2 cellular contexts compared by ENCODE assay signal in the genomic region with DNA sequence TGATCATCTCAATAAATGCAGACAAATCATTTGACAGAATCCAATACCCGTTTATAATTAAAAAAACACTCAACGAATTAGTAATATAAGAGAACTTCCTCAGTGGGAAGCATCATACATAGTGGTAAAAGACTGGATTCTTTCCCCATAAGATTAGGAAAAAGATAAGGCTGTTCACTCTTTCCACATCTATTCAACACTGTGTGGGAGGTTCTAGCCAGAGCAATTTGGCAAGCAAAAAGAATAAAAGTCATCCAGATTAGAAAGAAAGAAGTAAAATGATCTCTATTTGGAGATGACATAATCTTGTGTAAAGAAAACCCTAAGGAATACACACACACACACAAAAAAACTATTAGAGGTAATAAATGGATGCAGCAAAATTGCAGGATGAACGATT.
TF ChIP-seq lines count a peak whose summit lies in the region.

No MANE protein-coding gene starts in this region.

TF ChIP-seq in IMR-90, 13 proteins besides CTCF, POLR2A, EP300 and RAD21:
- TF ChIP-seq RCOR1 (IDR thresholded peaks at IDR 0.05; ENCODE audit: insufficient replicate concordance, low read length) (no peak), CEBPB (IDR thresholded peaks at IDR 0.05; ENCODE audit: low read depth, low read length) (peak; percentile 21; the same call in 1 of the 2 replicates)

TF ChIP-seq in HepG2, 621 proteins besides CTCF, POLR2A, EP300 and RAD21:
- no peak for TF ChIP-seq ETV6 (CRISPR knock-in tag; conservative IDR thresholded peaks at IDR 0.05)
- TF ChIP-seq ZFP37 (CRISPR knock-in tag; IDR thresholded peaks at IDR 0.05; ENCODE audit: borderline replicate concordance), result no peak
- TF ChIP-seq, protein P1, sequence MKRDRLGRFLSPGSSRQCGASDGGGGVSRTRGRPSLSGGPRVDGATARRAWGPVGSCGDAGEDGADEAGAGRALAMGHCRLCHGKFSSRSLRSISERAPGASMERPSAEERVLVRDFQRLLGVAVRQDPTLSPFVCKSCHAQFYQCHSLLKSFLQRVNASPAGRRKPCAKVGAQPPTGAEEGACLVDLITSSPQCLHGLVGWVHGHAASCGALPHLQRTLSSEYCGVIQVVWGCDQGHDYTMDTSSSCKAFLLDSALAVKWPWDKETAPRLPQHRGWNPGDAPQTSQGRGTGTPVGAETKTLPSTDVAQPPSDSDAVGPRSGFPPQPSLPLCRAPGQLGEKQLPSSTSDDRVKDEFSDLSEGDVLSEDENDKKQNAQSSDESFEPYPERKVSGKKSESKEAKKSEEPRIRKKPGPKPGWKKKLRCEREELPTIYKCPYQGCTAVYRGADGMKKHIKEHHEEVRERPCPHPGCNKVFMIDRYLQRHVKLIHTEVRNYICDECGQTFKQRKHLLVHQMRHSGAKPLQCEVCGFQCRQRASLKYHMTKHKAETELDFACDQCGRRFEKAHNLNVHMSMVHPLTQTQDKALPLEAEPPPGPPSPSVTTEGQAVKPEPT (CRISPR knock-in tag; IDR thresholded peaks at IDR 0.05; ENCODE audit: low read depth), result no peak
- no peak for TF ChIP-seq KAT7 (CRISPR knock-in tag; IDR thresholded peaks at IDR 0.05; ENCODE audit: borderline replicate concordance)
- no peak for TF ChIP-seq ZNF350 (CRISPR knock-in tag; IDR thresholded peaks at IDR 0.05; ENCODE audit: borderline replicate concordance, low read depth)
- no peak for TF ChIP-seq ZZZ3 (CRISPR knock-in tag; IDR thresholded peaks at IDR 0.05; ENCODE audit: borderline replicate concordance)
- TF ChIP-seq ZBTB14 (CRISPR knock-in tag; IDR thresholded peaks at IDR 0.05), result no peak
- TF ChIP-seq HNRNPH1 (optimal IDR thresholded peaks at IDR 0.05; ENCODE audit: low read depth, low read length), result no peak
- TF ChIP-seq MTA3 (CRISPR knock-in tag; IDR thresholded peaks at IDR 0.05), result no peak
- no peak for TF ChIP-seq TOPORS (CRISPR knock-in tag; IDR thresholded peaks at IDR 0.05)
- TF ChIP-seq SALL2 (CRISPR knock-in tag; IDR thresholded peaks at IDR 0.05), result no peak
- TF ChIP-seq ZKSCAN1 (IDR thresholded peaks at IDR 0.05; ENCODE audit: low read length), result no peak
- no peak for TF ChIP-seq ISL2 (CRISPR knock-in tag; IDR thresholded peaks at IDR 0.05)
- TF ChIP-seq MBNL3 (CRISPR knock-in tag; conservative IDR thresholded peaks at IDR 0.05), result no peak
- TF ChIP-seq, protein P2, sequence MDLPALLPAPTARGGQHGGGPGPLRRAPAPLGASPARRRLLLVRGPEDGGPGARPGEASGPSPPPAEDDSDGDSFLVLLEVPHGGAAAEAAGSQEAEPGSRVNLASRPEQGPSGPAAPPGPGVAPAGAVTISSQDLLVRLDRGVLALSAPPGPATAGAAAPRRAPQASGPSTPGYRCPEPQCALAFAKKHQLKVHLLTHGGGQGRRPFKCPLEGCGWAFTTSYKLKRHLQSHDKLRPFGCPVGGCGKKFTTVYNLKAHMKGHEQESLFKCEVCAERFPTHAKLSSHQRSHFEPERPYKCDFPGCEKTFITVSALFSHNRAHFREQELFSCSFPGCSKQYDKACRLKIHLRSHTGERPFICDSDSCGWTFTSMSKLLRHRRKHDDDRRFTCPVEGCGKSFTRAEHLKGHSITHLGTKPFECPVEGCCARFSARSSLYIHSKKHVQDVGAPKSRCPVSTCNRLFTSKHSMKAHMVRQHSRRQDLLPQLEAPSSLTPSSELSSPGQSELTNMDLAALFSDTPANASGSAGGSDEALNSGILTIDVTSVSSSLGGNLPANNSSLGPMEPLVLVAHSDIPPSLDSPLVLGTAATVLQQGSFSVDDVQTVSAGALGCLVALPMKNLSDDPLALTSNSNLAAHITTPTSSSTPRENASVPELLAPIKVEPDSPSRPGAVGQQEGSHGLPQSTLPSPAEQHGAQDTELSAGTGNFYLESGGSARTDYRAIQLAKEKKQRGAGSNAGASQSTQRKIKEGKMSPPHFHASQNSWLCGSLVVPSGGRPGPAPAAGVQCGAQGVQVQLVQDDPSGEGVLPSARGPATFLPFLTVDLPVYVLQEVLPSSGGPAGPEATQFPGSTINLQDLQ (CRISPR knock-in tag; IDR thresholded peaks at IDR 0.05), result no peak
- TF ChIP-seq KMT2A (CRISPR knock-in tag; IDR thresholded peaks at IDR 0.05), result no peak
- no peak for TF ChIP-seq YY1 (IDR thresholded peaks at IDR 0.05; ENCODE audit: insufficient read depth, insufficient replicate concordance, low read depth, low read length)
- TF ChIP-seq SPEN (CRISPR knock-in tag; IDR thresholded peaks at IDR 0.05; ENCODE audit: low read depth), result no peak
